24 cellular contexts compared by ENCODE assay signal in the genomic region with DNA sequence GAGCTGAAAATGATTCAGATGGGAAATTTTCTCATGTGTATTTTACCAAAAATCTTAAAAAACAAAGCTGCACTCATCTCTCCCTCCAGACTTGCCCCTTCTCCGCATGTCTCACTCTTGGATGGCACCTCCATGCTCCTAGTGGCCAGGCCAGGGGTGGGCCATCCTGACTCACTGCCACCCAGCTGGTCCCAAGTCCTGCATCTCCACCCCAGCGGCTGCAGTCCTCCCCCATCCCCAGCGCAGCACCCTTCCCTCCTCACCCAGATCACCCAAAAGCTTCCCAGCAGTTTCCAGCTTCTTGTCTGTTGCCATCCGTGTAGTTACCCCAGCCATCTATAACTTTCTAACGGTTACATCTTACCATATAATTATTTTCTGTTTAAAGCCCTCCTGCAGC. TPM values are rescaled to one million over a fixed set of nuclear protein-coding genes. Genes with fewer than 3 reads are reported as not detected.
DNase-seq lines count a peak whose midpoint lies in the region; ATAC-seq, FAIRE-seq and TF ChIP-seq lines count a peak whose summit lies in the region.
"Had no signal": no experiment of that assay in that cellular context is flagged by ENCODE, and none has a peak within 500 bp of the region (broad histone marks: within the 10 kb centered on the region; RNA-seq: fewer than 3 reads in every experiment).

No MANE protein-coding gene starts in this region.

- no peak overlapping the region for H3K9ac ChIP-seq in HepG2 (ENCODE audit: insufficient read depth, low read depth, low read length)
- H3K9ac ChIP-seq: BLaER1 had no signal

- H3K4me3 ChIP-seq in right lobe of liver: no peak overlapping the region
- no peak overlapping the region for H3K4me3 ChIP-seq in HepG2 (replicated peaks in 1 of 3; ENCODE audit: insufficient read depth in 1 of 3, low read depth in 2 of 3, low read length in 3 of 3)
- no peak overlapping the region for H3K4me3 ChIP-seq in osteoblast (ENCODE audit: insufficient read depth, low read length)
- H3K4me3 ChIP-seq: A549, BLaER1 had no signal

- no peak for TF ChIP-seq POLR2A in right lobe of liver (IDR thresholded peaks at IDR 0.05)
- no peak for TF ChIP-seq POLR2A in HepG2 (IDR thresholded peaks at IDR 0.05; ENCODE audit: insufficient read depth in 1 of 2, low read depth in 2 of 2, low read length in 2 of 2)

- no peaks in the 10 kb centered on the region for H3K27me3 ChIP-seq in right lobe of liver
- H3K27me3 ChIP-seq in HepG2 (ENCODE audit: control insufficient read depth in 1 of 2, insufficient read depth in 2 of 2, low read length in 2 of 2): peaks cover 1 to 26% of the 10 kb centered on the region in 2 experiments; a peak in 1 of 5 replicates
- H3K27me3 ChIP-seq in osteoblast (ENCODE audit: insufficient read depth, low read length): no peaks in the 10 kb centered on the region
- H3K27me3 ChIP-seq: BE2C, BLaER1 had no signal

- TF ChIP-seq EP300 in HepG2 (IDR thresholded peaks at IDR 0.05; ENCODE audit: low read depth in 2 of 2, low read length in 2 of 2) (no peak), HepG2 (CRISPR knock-in tag; IDR thresholded peaks at IDR 0.05; ENCODE audit: borderline replicate concordance) (no peak)

- ATAC-seq in right lobe of liver (peak; percentile 45 to 63 (median 60)), HepG2 (no peak), left lobe of liver (peak; percentile 67), HG03442 (IDR thresholded peaks at IDR 0.05; ENCODE audit: unreplicated experiment) (no peak)
- no peak for ATAC-seq in stimulated activated naive B cell treated with anti-CD40 and anti-IgM and Interleukin-4, amounts not matched to agents 10 μg/mL and 1 μg/mL and 100 μg/mL, for 72 hours (replicated peaks)
- ATAC-seq: A549 had no signal

- H3K27ac Mint-ChIP-seq in stimulated activated naive B cell treated with anti-CD40 and anti-IgM and Interleukin-4, amounts not matched to agents 10 μg/mL and 1 μg/mL and 100 μg/mL, for 72 hours: peak overlapping the region; percentile 22
- H3K27ac Mint-ChIP-seq: CD14-positive monocyte; CD4-positive, alpha-beta memory T cell; CD8-positive, alpha-beta memory T cell had no signal

- peaks cover 12 to 18% of the 10 kb centered on the region in 2 donors for H3K4me1 Mint-ChIP-seq in stimulated activated naive B cell treated with anti-CD40 and anti-IgM and Interleukin-4, amounts not matched to agents 10 μg/mL and 1 μg/mL and 100 μg/mL, for 72 hours
- H3K4me1 Mint-ChIP-seq: CD4-positive, alpha-beta memory T cell; CD4-positive, CD25-positive, alpha-beta regulatory T cell; CD8-positive, alpha-beta memory T cell had no signal

- CTCF ChIA-PET in HepG2 (lab: Yijun Ruan, JAX; ENCODE audit: low intra/inter-chr PET ratio, low total read pairs): no interaction called here

- intact Hi-C loops in right lobe of liver (cut with DNase I) (no loop called here), HepG2 (cut with micrococcal nuclease; ENCODE audit: unreplicated experiment) (no loop called here)

- TF ChIP-seq CTCF in right lobe of liver (IDR thresholded peaks at IDR 0.05) (no peak), HepG2 (CRISPR knock-in tag; IDR thresholded peaks at IDR 0.05) (no peak), osteoblast (IDR thresholded peaks at IDR 0.05; ENCODE audit: extremely low read depth, low read depth, low read length) (no peak)

- H3K4me3 Mint-ChIP-seq in stimulated activated naive B cell treated with anti-CD40 and anti-IgM and Interleukin-4, amounts not matched to agents 10 μg/mL and 1 μg/mL and 100 μg/mL, for 72 hours: no peak overlapping the region
- H3K4me3 Mint-ChIP-seq: CD14-positive monocyte; CD4-positive, alpha-beta memory T cell; CD4-positive, CD25-positive, alpha-beta regulatory T cell; CD8-positive, alpha-beta memory T cell had no signal

- no peaks in the 10 kb centered on the region for H4K20me1 ChIP-seq in HepG2 (ENCODE audit: insufficient read depth, low read length)
- no peaks in the 10 kb centered on the region for H4K20me1 ChIP-seq in osteoblast (ENCODE audit: insufficient read depth, low read length)
- H4K20me1 ChIP-seq: BLaER1 had no signal

- H3K27me3 Mint-ChIP-seq in stimulated activated naive B cell treated with anti-CD40 and anti-IgM and Interleukin-4, amounts not matched to agents 10 μg/mL and 1 μg/mL and 100 μg/mL, for 72 hours: peaks cover 5 to 6% of the 10 kb centered on the region in 2 donors

- H3K4me2 ChIP-seq in HepG2 (ENCODE audit: low read depth, low read length): no peak overlapping the region
- H3K4me2 ChIP-seq in osteoblast (ENCODE audit: insufficient read depth, low read length): no peak overlapping the region
- H3K4me2 ChIP-seq: A549, BLaER1 had no signal

- H3K4me1 ChIP-seq in right lobe of liver (peaks cover 0 to 16% (median 7%) of the 10 kb centered on the region in 4 donors), HepG2 (ENCODE audit: insufficient read depth, low read length) (no peaks in the 10 kb centered on the region), osteoblast (ENCODE audit: insufficient read depth, low read length) (no peaks in the 10 kb centered on the region)
- H3K4me1 ChIP-seq: A549, BLaER1 had no signal

- BruUV-seq in HepG2 (replicated peaks; lab: Mats Ljungman, UMichigan): no TSS peak

- H3K9me3 ChIP-seq in right lobe of liver (no peaks in the 10 kb centered on the region), HepG2 (ENCODE audit: low read length) (no peaks in the 10 kb centered on the region; the same call in 1 of the 2 replicates), osteoblast (ENCODE audit: low read depth, low read length) (no peaks in the 10 kb centered on the region)
- H3K9me3 ChIP-seq: A549 had no signal

- H3K36me3 ChIP-seq in right lobe of liver: peaks cover 0 to 26% (median 12%) of the 10 kb centered on the region in 4 donors
- H3K36me3 ChIP-seq in HepG2 (replicated peaks in 1 of 2; ENCODE audit: control insufficient read depth in 1 of 2, insufficient read depth in 2 of 2, low read length in 2 of 2): no peaks in the 10 kb centered on the region
- H3K36me3 ChIP-seq in osteoblast (ENCODE audit: insufficient read depth, low read length): no peaks in the 10 kb centered on the region
- H3K36me3 ChIP-seq: BE2C, BLaER1 had no signal

- peaks cover 0 to 3% of the 10 kb centered on the region in 2 donors for H3K9me3 Mint-ChIP-seq in stimulated activated naive B cell treated with anti-CD40 and anti-IgM and Interleukin-4, amounts not matched to agents 10 μg/mL and 1 μg/mL and 100 μg/mL, for 72 hours
- H3K9me3 Mint-ChIP-seq: CD8-positive, alpha-beta memory T cell had no signal

- H2AFZ ChIP-seq in HepG2 (ENCODE audit: low read length) (no peak overlapping the region), osteoblast (ENCODE audit: low read length) (no peak overlapping the region)

- TF ChIP-seq RAD21 in HepG2 (CRISPR knock-in tag; IDR thresholded peaks at IDR 0.05): no peak

- POLR2A ChIA-PET in HepG2 (lab: Yijun Ruan, JAX): no interaction called here

- in situ Hi-C loops in HepG2 (cut with HindIII; ENCODE audit: extremely low pct_ligation_motif_present, low pct_unique_long_range_greater_than_20kb): no loop called here

- FAIRE-seq in HepG2 (lab: Jason Lieb, UNC): no peak
- FAIRE-seq: A549, G401.6, GM12891, GM19239 had no signal

- no peak for DNase-seq in right lobe of liver
- DNase-seq in HepG2 (ENCODE audit: low spot score): no peak
- DNase-seq in left lobe of liver (ENCODE audit: low spot score): no peak
- peak; percentile 17 for DNase-seq in osteoblast (ENCODE audit: insufficient read length, low spot score, missing footprints)
- DNase-seq in stimulated activated naive B cell treated with anti-CD40 and anti-IgM and Interleukin-4, amounts not matched to agents 10 μg/mL and 1 μg/mL and 100 μg/mL, for 72 hours: no peak
- DNase-seq in DMS114 treated with DMSO at 0.1 percent for 48 hours (lab: John Stamatoyannopoulos, UW; ENCODE audit: unreplicated experiment): no peak
- DNase-seq in NOMO-1 treated with DMSO at 0.1 percent for 48 hours (lab: John Stamatoyannopoulos, UW; ENCODE audit: unreplicated experiment): no peak
- DNase-seq: BE2C; C1 segment of cervical spinal cord; CD4-positive, alpha-beta memory T cell; CD4-positive, CD25-positive, alpha-beta regulatory T cell; CD8-positive, alpha-beta memory T cell; COR-L47; DMS 273 treated with DMSO at 0.1 percent for 48 hours; DMS79 treated with DMSO at 0.1 percent for 48 hours; GF-D8 had no signal

- H3K27ac ChIP-seq in right lobe of liver (no peak overlapping the region), HepG2 (ENCODE audit: extremely low read length, insufficient read depth, low read length) (no peak overlapping the region), osteoblast (ENCODE audit: low read depth, low read length) (no peak overlapping the region)
- H3K27ac ChIP-seq: 22Rv1, A549, BLaER1 had no signal

- H3K36me3 Mint-ChIP-seq in stimulated activated naive B cell treated with anti-CD40 and anti-IgM and Interleukin-4, amounts not matched to agents 10 μg/mL and 1 μg/mL and 100 μg/mL, for 72 hours: peaks cover 0 to 2% of the 10 kb centered on the region in 2 donors
- H3K36me3 Mint-ChIP-seq: CD14-positive monocyte; CD4-positive, alpha-beta memory T cell; CD4-positive, CD25-positive, alpha-beta regulatory T cell; CD8-positive, alpha-beta memory T cell had no signal

- no peaks in the 10 kb centered on the region for H3K79me2 ChIP-seq in HepG2 (ENCODE audit: insufficient read depth, low read length)
- H3K79me2 ChIP-seq in osteoblast (ENCODE audit: insufficient read depth, low read length): no peaks in the 10 kb centered on the region

- 79% methylated on average over 4 of the region's 5 CpGs for WGBS in right lobe of liver (ENCODE audit: insufficient coverage, low coverage, low lambda C conversion rate, missing lambda C conversion rate)
- WGBS in HepG2 (ENCODE audit: low lambda C conversion rate): 2% methylated on average over 5 of the region's 5 CpGs

RNA-seq across cellular contexts. Expression of gene INSIG1, which starts 53.0 kb away (rescaled TPM):
- total RNA-seq in right lobe of liver: 100 to 1,000 TPM; 130 to 625 (median 205) TPM
- total RNA-seq in HepG2 (2016; rRNA removed; fragmentation: Illumina TruSeq; extraction: Trizol): 0.11 and 0.20 TPM in 2 replicates
- 0.26 TPM in 1 of 2 replicates, not detected in the other for total RNA-seq in HepG2 (2016; cell fraction: cytosol; rRNA removed; fragmentation: Illumina TruSeq; extraction: Trizol; ENCODE audit: low read depth)
- total RNA-seq in HepG2 (2016; cell fraction: insoluble cytoplasmic fraction; rRNA removed; fragmentation: Illumina TruSeq; extraction: Trizol): 0.09 and 0.13 TPM in 2 replicates
- 0.09 and 0.48 TPM in 2 replicates for total RNA-seq in HepG2 (2016; cell fraction: membrane; rRNA removed; fragmentation: Illumina TruSeq; extraction: Trizol)
- total RNA-seq in HepG2 (2016; cell fraction: nucleus; rRNA removed; fragmentation: Illumina TruSeq; extraction: Trizol): not detected in 2 replicates
- polyA plus RNA-seq in HepG2 (2011; rRNA removed): 0.07 and 0.16 TPM in 2 replicates
- 0.10 and 0.17 TPM in 2 replicates for polyA plus RNA-seq in HepG2 (2011; cell fraction: cytosol; rRNA removed)
- polyA plus RNA-seq in HepG2 (2011; cell fraction: nucleus; rRNA removed): 0.10 and 0.23 TPM in 2 replicates
- polyA plus RNA-seq in HepG2 (2012): 0.08 and 0.17 TPM in 2 replicates
- 0.03 TPM in 1 of 2 replicates, not detected in the other for polyA plus RNA-seq in HepG2 (2016; cell fraction: cytosol; fragmentation: Illumina TruSeq; extraction: Trizol; ENCODE audit: low read depth)
- polyA plus RNA-seq in HepG2 (2016; cell fraction: insoluble cytoplasmic fraction; fragmentation: Illumina TruSeq; extraction: Trizol; ENCODE audit: low read depth): 0.10 TPM in 1 of 2 replicates, not detected in the other
- polyA plus RNA-seq in HepG2 (2016; cell fraction: membrane; fragmentation: Illumina TruSeq; extraction: Trizol; ENCODE audit: low read depth): 0.13 TPM in 1 of 2 replicates, not detected in the other
- polyA plus RNA-seq in HepG2 (2016; cell fraction: nucleus; fragmentation: Illumina TruSeq; extraction: Trizol; ENCODE audit: insufficient read depth, low read depth): 0.25 TPM in 1 of 2 replicates, not detected in the other
- polyA minus RNA-seq in HepG2 (2011; rRNA and poly(A)+ RNA removed; ENCODE audit: low replicate concordance): 0.60 and 64.4 TPM in 2 replicates
- polyA minus RNA-seq in HepG2 (2011; cell fraction: cytosol; rRNA and poly(A)+ RNA removed): 0.30 and 0.35 TPM in 2 replicates
- 0.25 and 0.52 TPM in 2 replicates for polyA minus RNA-seq in HepG2 (2011; cell fraction: nucleus; rRNA and poly(A)+ RNA removed)
- total RNA-seq in left lobe of liver: 208 TPM
- 835 and 847 TPM in 2 replicates for total RNA-seq in osteoblast

Comparison
In these comparisons a context has a peak if more than half of its experiments do, and no peak if none do; other contexts are left out.
1. ATAC-seq: peak in right lobe of liver (4 of 4) and left lobe of liver (single experiment); none in HepG2 (single experiment), stimulated activated naive B cell treated with anti-CD40 and anti-IgM and Interleukin-4, amounts not matched to agents 10 μg/mL and 1 μg/mL and 100 μg/mL, for 72 hours (0 of 2) and HG03442 (single experiment).
2. RNA of gene INSIG1, which starts 53.0 kb away (total RNA-seq): 835 to 847 TPM in osteoblast, 130 to 625 TPM in right lobe of liver and 208 TPM in left lobe of liver (single experiment); 0.09 to 0.48 TPM in HepG2; every median in the first group is over 10 times any median in the second.